In the genomic region with DNA sequence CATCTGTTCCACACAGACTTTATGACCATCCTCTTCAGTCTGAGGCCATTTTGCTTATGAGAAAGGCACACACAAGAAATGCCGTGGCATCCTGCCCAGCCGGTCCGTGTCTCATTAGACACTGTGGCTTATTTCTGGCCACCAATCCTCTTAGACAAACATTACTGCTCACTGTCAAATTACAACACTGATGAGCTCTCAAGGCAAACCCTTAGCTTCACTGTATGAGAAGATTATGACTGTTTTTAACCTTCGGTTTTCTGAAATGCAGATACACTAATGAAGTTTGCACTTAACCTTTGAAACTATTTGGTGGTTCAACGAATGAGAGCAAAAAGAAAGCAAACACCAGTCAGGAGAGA, we compare ENCODE assay signal across 8 cellular contexts. TPM values are rescaled to one million over a fixed set of nuclear protein-coding genes. Genes with fewer than 3 reads are reported as not detected.
A peak's percentile ranks its signal among the peaks of the same experiment; 100 is the strongest.
DNase-seq lines count a peak whose midpoint lies in the region; ATAC-seq, FAIRE-seq and TF ChIP-seq lines count a peak whose summit lies in the region.

No MANE protein-coding gene starts in this region.

- H3K4me3 Mint-ChIP-seq in natural killer cell treated with Interleukin-12 subunit alpha and Interleukin-12 subunit beta and Interleukin-15 and Interleukin-18, amount 100 ng/mL, for 72 hours, result no peak overlapping the region

- H3K27me3 ChIP-seq in HCT116 (ENCODE audit: insufficient read depth, low read length), result no peaks in the 10 kb centered on the region
- no peaks in the 10 kb centered on the region for H3K27me3 ChIP-seq in ascending aorta
- no peaks in the 10 kb centered on the region for H3K27me3 ChIP-seq in testis

- H3K9me3 ChIP-seq in HCT116 (ENCODE audit: control insufficient read depth in 1 of 2, insufficient read depth in 1 of 2, low read depth in 1 of 2, low read length in 2 of 2), result no peaks in the 10 kb centered on the region
- H3K9me3 ChIP-seq in ascending aorta, result no peaks in the 10 kb centered on the region
- H3K9me3 ChIP-seq in kidney (ENCODE audit: control insufficient read depth in 1 of 2, low read length in 2 of 2), result no peaks in the 10 kb centered on the region
- H3K9me3 ChIP-seq in testis, result no peaks in the 10 kb centered on the region

- H4K20me1 ChIP-seq in HCT116 (ENCODE audit: insufficient read depth), result no peaks in the 10 kb centered on the region

- RAD21 ChIA-PET in HCT116 (lab: Charles Lee; ENCODE audit: low non-redundant PET in 1 of 2, low total read pairs in 2 of 2, uncharacterized antibody in 2 of 2, unreplicated experiment in 2 of 2), result no interaction called here

- no peak for TF ChIP-seq RAD21 in HCT116 (IDR thresholded peaks at IDR 0.05; ENCODE audit: low read depth)

- intact Hi-C loops in HCT116 (cut with micrococcal nuclease) (no loop called here), ascending aorta (cut with DNase I) (loop anchor here (10.0 kb wide), 1 partner anchor 328 kb away; no protein-coding TSS in a partner anchor), kidney (cut with DNase I) (loop anchor here (10.0 kb wide), 1 partner anchor 58 kb away; no protein-coding TSS in a partner anchor), testis (cut with DNase I; ENCODE audit: low total_unique reads) (loop anchor here (10.0 kb wide), 1 partner anchor 48 kb away; a partner anchor contains a TSS)

- no peak for FAIRE-seq in kidney (lab: Jason Lieb, UNC)

- no peak overlapping the region for H3K27ac Mint-ChIP-seq in natural killer cell treated with Interleukin-12 subunit alpha and Interleukin-12 subunit beta and Interleukin-15 and Interleukin-18, amount 100 ng/mL, for 72 hours

- BruUV-seq in HCT116 (replicated peaks; lab: Mats Ljungman, UMichigan), result no TSS peak

- H3K27me3 Mint-ChIP-seq in natural killer cell treated with Interleukin-12 subunit alpha and Interleukin-12 subunit beta and Interleukin-15 and Interleukin-18, amount 100 ng/mL, for 72 hours, result peaks cover 0 to 2% of the 10 kb centered on the region in 2 donors

- POLR2A ChIA-PET in HCT116 (lab: Charles Lee), result interaction anchor here (1.1 kb wide), 1 partner anchor 20 kb away, joined by 3 read pairs; no protein-coding TSS in a partner anchor

- DNase-seq in HCT116 (ENCODE audit: low read depth, low spot score), result no peak
- DNase-seq in ascending aorta (ENCODE audit: low spot score in 2 of 2), result peak in 1 of 2 donors; percentile 83
- peak; percentile 94 for DNase-seq in kidney
- peak; percentile 72 for DNase-seq in testis
- no peak for DNase-seq in natural killer cell treated with Interleukin-12 subunit alpha and Interleukin-12 subunit beta and Interleukin-15 and Interleukin-18, amount 100 ng/mL, for 72 hours (ENCODE audit: low spot score)
- no peak for DNase-seq in NCI-H345 treated with DMSO at 0.1 percent for 48 hours (lab: John Stamatoyannopoulos, UW; ENCODE audit: unreplicated experiment)
- no peak for DNase-seq in NK-92 treated with Interleukin-12 subunit alpha and Interleukin-12 subunit beta, amount 100 ng/mL, for 24 hours (lab: John Stamatoyannopoulos, UW)
- DNase-seq in activated effector memory CD4-positive, alpha-beta T cell treated with anti-CD3 and anti-CD28 coated beads, Interleukin-2, amount 50 U/mL, for 16 hours, result no peak

- H3K9ac ChIP-seq in HCT116 (ENCODE audit: low read length) (no peak overlapping the region), kidney (ENCODE audit: low read length in 2 of 2) (no peak overlapping the region)

- H3K4me1 Mint-ChIP-seq in natural killer cell treated with Interleukin-12 subunit alpha and Interleukin-12 subunit beta and Interleukin-15 and Interleukin-18, amount 100 ng/mL, for 72 hours (ENCODE audit: low read depth in 2 of 2), result no peaks in the 10 kb centered on the region

- H3K36me3 Mint-ChIP-seq in natural killer cell treated with Interleukin-12 subunit alpha and Interleukin-12 subunit beta and Interleukin-15 and Interleukin-18, amount 100 ng/mL, for 72 hours, result no peaks in the 10 kb centered on the region

- H3K9me2 ChIP-seq in HCT116 (ENCODE audit: insufficient read depth), result no peaks in the 10 kb centered on the region

- H3K27ac ChIP-seq in HCT116 (ENCODE audit: low read depth, low read length), result peak overlapping the region; percentile 61; the same call in 1 of the 2 replicates
- H3K27ac ChIP-seq in ascending aorta, result peak overlapping the region; percentile 54 to 64
- peak overlapping the region; percentile 47 to 79 for H3K27ac ChIP-seq in kidney (ENCODE audit: low read depth in 2 of 2, low read length in 2 of 2)
- peak overlapping the region; percentile 33 to 71 for H3K27ac ChIP-seq in testis

- H3K4me3 ChIP-seq in HCT116 (replicated peaks in 1 of 2; ENCODE audit: low read depth in 1 of 2, low read length in 2 of 2), result no peak overlapping the region
- peak overlapping the region in 1 of 2 donors; percentile 53 for H3K4me3 ChIP-seq in ascending aorta
- peak overlapping the region; percentile 53 to 60 for H3K4me3 ChIP-seq in kidney (ENCODE audit: low read length in 2 of 2)
- no peak overlapping the region for H3K4me3 ChIP-seq in testis

- H3K4me1 ChIP-seq in HCT116 (ENCODE audit: control insufficient read depth in 1 of 2, insufficient read depth in 2 of 2, low read length in 2 of 2) (peaks cover 38 to 52% of the 10 kb centered on the region in 2 experiments), ascending aorta (peaks cover 0 to 33% of the 10 kb centered on the region in 2 donors), kidney (ENCODE audit: control insufficient read depth in 1 of 2, insufficient read depth in 1 of 2, low read depth in 1 of 2, low read length in 2 of 2) (no peaks in the 10 kb centered on the region), testis (no peaks in the 10 kb centered on the region)

- H3K36me3 ChIP-seq in HCT116 (ENCODE audit: control insufficient read depth in 1 of 2, insufficient read depth in 2 of 2, low read length in 2 of 2), result 0 out of 4 replicates have a peak, but pooled peaks cover 0 to 10% of the 10 kb centered on the region in 2 experiments
- H3K36me3 ChIP-seq in ascending aorta, result no peaks in the 10 kb centered on the region
- H3K36me3 ChIP-seq in kidney (ENCODE audit: control insufficient read depth in 1 of 2, insufficient read depth in 2 of 2, low read length in 2 of 2), result no peaks in the 10 kb centered on the region
- H3K36me3 ChIP-seq in testis (ENCODE audit: low read depth, missing control alignments), result no peaks in the 10 kb centered on the region

- H3K79me2 ChIP-seq in HCT116 (ENCODE audit: insufficient read depth, low read length), result peaks cover 5% of the 10 kb centered on the region; the same call in 1 of the 2 replicates

- peaks cover 2% of the 10 kb centered on the region for H3K9me3 Mint-ChIP-seq in natural killer cell treated with Interleukin-12 subunit alpha and Interleukin-12 subunit beta and Interleukin-15 and Interleukin-18, amount 100 ng/mL, for 72 hours

- CTCF ChIA-PET in HCT116 (lab: Charles Lee), result interaction anchor here (1.1 kb wide), 1 partner anchor 17 kb away, joined by 3 read pairs; no protein-coding TSS in a partner anchor

- ATAC-seq in HCT116, result no peak
- ATAC-seq in natural killer cell treated with Interleukin-12 subunit alpha and Interleukin-12 subunit beta and Interleukin-15 and Interleukin-18, amount 100 ng/mL, for 72 hours, result no peak

- peak overlapping the region; percentile 14 for H3K4me2 ChIP-seq in HCT116 (ENCODE audit: low read length)

- 58 to 59% methylated on average over 5 of the region's 5 CpGs for WGBS in testis, 2 donors

- no peak overlapping the region for H2AFZ ChIP-seq in HCT116 (ENCODE audit: low read depth, low read length, poor library complexity, severe bottlenecking)

- TF ChIP-seq CTCF in HCT116 (IDR thresholded peaks at IDR 0.05 in 2 of 3, conservative IDR thresholded peaks at IDR 0.05 in 1 of 3; ENCODE audit: borderline replicate concordance in 1 of 3, insufficient read depth in 1 of 3, low read depth in 2 of 3, low read length in 2 of 3) (no peak), ascending aorta (IDR thresholded peaks at IDR 0.05) (no peak), kidney (IDR thresholded peaks at IDR 0.05; ENCODE audit: borderline replicate concordance, extremely low read depth, insufficient read depth) (no peak), testis (IDR thresholded peaks at IDR 0.05) (no peak)

- TF ChIP-seq POLR2A in HCT116 (IDR thresholded peaks at IDR 0.05; ENCODE audit: borderline replicate concordance, extremely low read depth, insufficient read depth, insufficient read length) (no peak), testis (IDR thresholded peaks at IDR 0.05) (no peak)

TF ChIP-seq in HCT116, 20 proteins besides CTCF, POLR2A, EP300 and RAD21 (continues in another document):
- TF ChIP-seq, protein P1, sequence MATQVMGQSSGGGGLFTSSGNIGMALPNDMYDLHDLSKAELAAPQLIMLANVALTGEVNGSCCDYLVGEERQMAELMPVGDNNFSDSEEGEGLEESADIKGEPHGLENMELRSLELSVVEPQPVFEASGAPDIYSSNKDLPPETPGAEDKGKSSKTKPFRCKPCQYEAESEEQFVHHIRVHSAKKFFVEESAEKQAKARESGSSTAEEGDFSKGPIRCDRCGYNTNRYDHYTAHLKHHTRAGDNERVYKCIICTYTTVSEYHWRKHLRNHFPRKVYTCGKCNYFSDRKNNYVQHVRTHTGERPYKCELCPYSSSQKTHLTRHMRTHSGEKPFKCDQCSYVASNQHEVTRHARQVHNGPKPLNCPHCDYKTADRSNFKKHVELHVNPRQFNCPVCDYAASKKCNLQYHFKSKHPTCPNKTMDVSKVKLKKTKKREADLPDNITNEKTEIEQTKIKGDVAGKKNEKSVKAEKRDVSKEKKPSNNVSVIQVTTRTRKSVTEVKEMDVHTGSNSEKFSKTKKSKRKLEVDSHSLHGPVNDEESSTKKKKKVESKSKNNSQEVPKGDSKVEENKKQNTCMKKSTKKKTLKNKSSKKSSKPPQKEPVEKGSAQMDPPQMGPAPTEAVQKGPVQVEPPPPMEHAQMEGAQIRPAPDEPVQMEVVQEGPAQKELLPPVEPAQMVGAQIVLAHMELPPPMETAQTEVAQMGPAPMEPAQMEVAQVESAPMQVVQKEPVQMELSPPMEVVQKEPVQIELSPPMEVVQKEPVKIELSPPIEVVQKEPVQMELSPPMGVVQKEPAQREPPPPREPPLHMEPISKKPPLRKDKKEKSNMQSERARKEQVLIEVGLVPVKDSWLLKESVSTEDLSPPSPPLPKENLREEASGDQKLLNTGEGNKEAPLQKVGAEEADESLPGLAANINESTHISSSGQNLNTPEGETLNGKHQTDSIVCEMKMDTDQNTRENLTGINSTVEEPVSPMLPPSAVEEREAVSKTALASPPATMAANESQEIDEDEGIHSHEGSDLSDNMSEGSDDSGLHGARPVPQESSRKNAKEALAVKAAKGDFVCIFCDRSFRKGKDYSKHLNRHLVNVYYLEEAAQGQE (IDR thresholded peaks at IDR 0.05; ENCODE audit: low read depth), result no peak
- TF ChIP-seq EZH2 (IDR thresholded peaks at IDR 0.05), result no peak
- TF ChIP-seq ZNF274 (IDR thresholded peaks at IDR 0.05; ENCODE audit: low read depth, low read length), result no peak

RNA-seq across cellular contexts. Expression of a gene that starts 50.5 kb away (rescaled TPM):
- total RNA-seq in HCT116 (2021; ENCODE audit: unreplicated experiment), result 144 TPM
- polyA plus RNA-seq in HCT116 (2012), result 57.7 and 68.9 TPM in 2 replicates
- 223 TPM for total RNA-seq in ascending aorta
- 259 TPM for total RNA-seq in kidney
- polyA plus RNA-seq in kidney (ENCODE audit: insufficient read depth, low read depth, low replicate concordance), result 68.2 TPM
- 100 to 1,000 TPM; 175 to 221 TPM for total RNA-seq in testis
- polyA plus RNA-seq in testis (ENCODE audit: insufficient read depth, low read depth, low replicate concordance), result 94.8 TPM
- 10 to 100 TPM in 1 of 2 donors, 1 to 10 TPM in 1; 6.0 to 10.1 TPM for total RNA-seq in natural killer cell treated with Interleukin-12 subunit alpha and Interleukin-12 subunit beta and Interleukin-15 and Interleukin-18, amount 100 ng/mL, for 72 hours

Comparison
In these comparisons a context has a peak if more than half of its experiments do, and no peak if none do; other contexts are left out.
1. DNase-seq: peak in kidney (single experiment) and testis (single experiment); none in HCT116 (single experiment), natural killer cell treated with Interleukin-12 subunit alpha and Interleukin-12 subunit beta and Interleukin-15 and Interleukin-18, amount 100 ng/mL, for 72 hours (single experiment), NCI-H345 treated with DMSO at 0.1 percent for 48 hours (single experiment), NK-92 treated with Interleukin-12 subunit alpha and Interleukin-12 subunit beta, amount 100 ng/mL, for 24 hours (single experiment) and activated effector memory CD4-positive, alpha-beta T cell treated with anti-CD3 and anti-CD28 coated beads, Interleukin-2, amount 50 U/mL, for 16 hours (single experiment).
2. H3K4me3 ChIP-seq: peak in kidney (2 of 2); none in HCT116 (0 of 2) and testis (0 of 2).
3. RNA of a gene that starts 50.5 kb away (total RNA-seq): 259 TPM in kidney (single experiment), 223 TPM in ascending aorta (single experiment), 175 to 221 TPM in testis and 144 TPM in HCT116 (single experiment); 6.0 to 10.1 TPM in natural killer cell treated with Interleukin-12 subunit alpha and Interleukin-12 subunit beta and Interleukin-15 and Interleukin-18, amount 100 ng/mL, for 72 hours; every median in the first group is over 10 times any median in the second.
4. Peak in every context shown above with its lines, with median percentiles within 50 percentile points of each other: H3K27ac ChIP-seq.